Comparison of ENCODE assay signal across 8 cellular contexts in the genomic region with DNA sequence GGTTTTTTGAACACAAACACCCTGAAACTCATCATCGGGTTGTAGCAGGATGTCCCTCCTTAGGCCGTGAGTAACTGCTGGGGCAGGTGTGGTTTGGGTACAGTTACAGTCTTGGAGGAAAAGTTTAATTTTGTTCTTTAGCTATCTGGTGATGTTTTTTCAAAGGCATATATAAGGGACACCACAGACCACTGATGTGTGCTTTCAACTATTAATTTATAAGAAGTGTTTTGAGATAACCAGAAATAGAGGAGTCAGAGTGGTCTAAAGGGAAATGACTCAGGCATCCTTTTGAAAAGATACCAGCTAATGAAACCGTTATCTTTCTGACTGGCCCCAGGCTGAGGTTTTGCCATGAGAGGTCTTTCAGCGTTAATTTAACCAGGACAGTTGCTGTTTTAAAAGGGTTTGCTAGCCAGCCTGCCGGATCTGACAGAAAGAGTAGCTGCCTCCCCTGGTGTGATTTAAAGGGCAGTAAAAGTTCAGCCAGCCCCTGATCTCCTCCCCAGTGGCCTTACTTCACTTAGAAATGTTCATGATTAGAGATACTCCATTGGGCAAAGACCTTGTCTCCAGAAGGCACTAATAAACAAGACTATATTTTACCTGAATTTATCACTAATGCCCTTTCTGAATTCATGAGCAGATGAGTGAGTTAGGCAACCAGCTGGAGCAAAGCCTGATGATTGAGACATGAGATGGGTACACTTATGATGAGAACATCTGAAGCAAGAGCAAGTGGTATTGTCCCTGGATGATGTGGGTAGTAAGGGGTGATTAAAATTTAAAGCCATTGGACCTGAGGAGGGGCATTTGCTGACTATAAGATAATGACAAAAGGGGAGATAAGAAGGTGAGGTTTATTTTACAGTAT.
A peak's percentile ranks its signal among the peaks of the same experiment; 100 is the strongest.
DNase-seq lines count a peak whose midpoint lies in the region; ATAC-seq, FAIRE-seq and TF ChIP-seq lines count a peak whose summit lies in the region.

No MANE protein-coding gene starts in this region.

- no peaks in the 10 kb centered on the region for H3K9me3 ChIP-seq in small intestine (ENCODE audit: control insufficient read depth, low read depth)

- H3K4me1 ChIP-seq in small intestine (ENCODE audit: control insufficient read depth in 2 of 2, insufficient read depth in 1 of 2, low read depth in 1 of 2, low read length in 1 of 2): no peaks in the 10 kb centered on the region

- in situ Hi-C loops in brain microvascular endothelial cell (cut with HindIII; ENCODE audit: low pct_ligation_motif_present, low sequenced_read_pairs): no loop called here

- peak; percentile 77 for ATAC-seq in HG03571 (IDR thresholded peaks at IDR 0.05; ENCODE audit: unreplicated experiment)
- ATAC-seq in GM19455 (IDR thresholded peaks at IDR 0.05; ENCODE audit: unreplicated experiment): no peak

- H3K27me3 ChIP-seq in brain microvascular endothelial cell (replicated peaks): no peaks in the 10 kb centered on the region
- H3K27me3 ChIP-seq in small intestine (ENCODE audit: control insufficient read depth in 2 of 2, insufficient read depth in 2 of 2, low read length in 2 of 2): no peaks in the 10 kb centered on the region

- no peak for FAIRE-seq in small intestine (lab: Jason Lieb, UNC)

- H3K27ac ChIP-seq in brain microvascular endothelial cell (peak overlapping the region; percentile 56), small intestine (ENCODE audit: low read depth in 1 of 2, low read length in 1 of 2) (no peak overlapping the region)

- peak; percentile 41 for DNase-seq in activated naive CD4-positive, alpha-beta T cell treated with Interleukin-2 at 50 U/mL for 16 hours
- DNase-seq in activated naive CD4-positive, alpha-beta T cell treated with anti-CD3 and anti-CD28 coated beads, Interleukin-2, amount 50 U/mL, for 16 hours: no peak
- DNase-seq in brain microvascular endothelial cell: peak; percentile 58
- DNase-seq in small intestine: peak; percentile 24
- no peak for DNase-seq in NCI-H1417 treated with DMSO at 0.1 percent for 48 hours (lab: John Stamatoyannopoulos, UW)
- no peak for DNase-seq in 8988T

- H3K36me3 ChIP-seq in brain microvascular endothelial cell (replicated peaks) (no peaks in the 10 kb centered on the region), small intestine (ENCODE audit: control insufficient read depth in 2 of 2, insufficient read depth in 2 of 2, low read length in 2 of 2) (no peaks in the 10 kb centered on the region)

- H3K4me3 ChIP-seq in brain microvascular endothelial cell (ENCODE audit: low read depth, low read length) (no peak overlapping the region), small intestine (ENCODE audit: low read depth in 1 of 2, low read length in 2 of 2) (no peak overlapping the region)

- TF ChIP-seq CTCF in brain microvascular endothelial cell (IDR thresholded peaks at IDR 0.05; ENCODE audit: low read depth, low read length, missing control alignments): no peak

- whole genome bisulfite sequencing in small intestine, 3 donors: 64 to 80% (median 66%) methylated on average over 5 of the region's 5 CpGs

Comparison
In these comparisons a context has a peak if more than half of its experiments do, and no peak if none do; other contexts are left out.
1. DNase-seq: peak in activated naive CD4-positive, alpha-beta T cell treated with Interleukin-2 at 50 U/mL for 16 hours (single experiment), brain microvascular endothelial cell (single experiment) and small intestine (single experiment); none in activated naive CD4-positive, alpha-beta T cell treated with anti-CD3 and anti-CD28 coated beads, Interleukin-2, amount 50 U/mL, for 16 hours (single experiment), NCI-H1417 treated with DMSO at 0.1 percent for 48 hours (single experiment) and 8988T (single experiment).